In the genomic region with DNA sequence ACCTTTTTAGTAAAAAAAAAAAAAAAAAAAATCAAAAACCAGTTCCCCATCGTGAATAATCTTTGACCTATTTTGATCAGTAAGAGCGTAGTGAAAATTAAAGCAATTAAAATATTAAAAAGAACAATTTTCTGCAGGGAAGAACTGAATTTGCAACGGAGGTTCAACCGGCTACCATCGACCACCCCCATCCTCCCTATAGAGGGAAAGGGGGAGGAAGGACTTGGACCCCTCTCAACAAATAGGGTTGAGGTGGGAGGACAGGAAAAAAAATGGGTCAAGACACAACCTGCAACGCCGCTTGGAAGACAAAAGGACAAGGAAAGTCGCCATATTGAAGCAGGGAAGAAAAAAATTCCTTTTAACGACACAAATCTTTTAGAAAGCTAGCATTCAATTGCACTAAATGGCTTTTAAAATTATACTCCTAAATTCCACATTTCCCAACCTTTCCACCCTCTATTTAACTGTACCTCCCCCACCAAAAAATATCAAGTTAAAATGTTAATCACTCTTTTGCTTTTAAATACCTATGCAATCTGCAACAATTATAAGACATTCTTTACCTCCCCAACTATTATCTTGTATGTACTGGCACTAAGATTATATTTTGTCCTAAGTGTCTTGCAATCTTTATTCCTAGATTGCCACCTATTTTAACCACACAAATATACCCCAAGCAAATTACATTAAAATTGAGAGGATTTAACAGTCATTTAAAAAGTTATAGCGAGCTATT, we compare ENCODE assay signal across 1 cellular context.
A peak's percentile ranks its signal among the peaks of the same experiment; 100 is the strongest.
TF ChIP-seq lines count a peak whose summit lies in the region.

No MANE protein-coding gene starts in this region.

TF ChIP-seq in HepG2, 621 proteins besides CTCF, POLR2A, EP300 and RAD21 (continued from another document and continues in another):
- TF ChIP-seq ZNF407 (CRISPR knock-in tag; IDR thresholded peaks at IDR 0.05; ENCODE audit: not compliant biosample characterization) (no peak), ZNF317 (CRISPR knock-in tag; IDR thresholded peaks at IDR 0.05) (peak; percentile 6; the same call in 1 of the 2 replicates), NR2F6 (IDR thresholded peaks at IDR 0.05) (0 out of 2 replicates have a peak, but pooled peaks have one; percentile 9), NR2F6 (CRISPR knock-in tag; IDR thresholded peaks at IDR 0.05) (no peak), ZBTB3 (CRISPR knock-in tag; IDR thresholded peaks at IDR 0.05; ENCODE audit: borderline replicate concordance, low read depth) (no peak), ATAD3A (CRISPR knock-in tag; IDR thresholded peaks at IDR 0.05) (no peak), ZNF510 (CRISPR knock-in tag; IDR thresholded peaks at IDR 0.05; ENCODE audit: low read depth) (no peak), ZNF616 (CRISPR knock-in tag; IDR thresholded peaks at IDR 0.05; ENCODE audit: low read depth) (no peak), ASH2L (IDR thresholded peaks at IDR 0.05; ENCODE audit: insufficient read length, low read depth, low read length) (peak; percentile 4), THRA (CRISPR knock-in tag; IDR thresholded peaks at IDR 0.05; ENCODE audit: borderline replicate concordance) (peak; percentile 24; the same call in 1 of the 2 replicates), TBL1XR1 (IDR thresholded peaks at IDR 0.05; ENCODE audit: borderline replicate concordance, low read length, partially characterized antibody) (peak; percentile 35), MIXL1 (CRISPR knock-in tag; IDR thresholded peaks at IDR 0.05) (no peak), PTBP1 (IDR thresholded peaks at IDR 0.05; ENCODE audit: low read depth, low read length, poor library complexity, severe bottlenecking) (no peak), GLI4 (CRISPR knock-in tag; IDR thresholded peaks at IDR 0.05; ENCODE audit: borderline replicate concordance) (no peak), FOSL1 (CRISPR knock-in tag; IDR thresholded peaks at IDR 0.05; ENCODE audit: borderline replicate concordance) (no peak), MNT (IDR thresholded peaks at IDR 0.05) (no peak), CENPT (CRISPR knock-in tag; IDR thresholded peaks at IDR 0.05; ENCODE audit: low read depth) (no peak), ZBTB8A (CRISPR knock-in tag; IDR thresholded peaks at IDR 0.05; ENCODE audit: borderline replicate concordance, low read depth) (no peak), ZNF597 (CRISPR knock-in tag; IDR thresholded peaks at IDR 0.05) (no peak), FOXA3 (CRISPR knock-in tag; IDR thresholded peaks at IDR 0.05) (peak; percentile 3; the same call in 1 of the 2 replicates), SATB2 (CRISPR knock-in tag; IDR thresholded peaks at IDR 0.05) (no peak), NFE2L2 (IDR thresholded peaks at IDR 0.05; ENCODE audit: low read length) (no peak), ZFY (CRISPR knock-in tag; IDR thresholded peaks at IDR 0.05) (peak; percentile 12; the same call in 1 of the 2 replicates), FOXJ3 (CRISPR knock-in tag; IDR thresholded peaks at IDR 0.05; ENCODE audit: borderline replicate concordance) (no peak), KAT8 (CRISPR knock-in tag; IDR thresholded peaks at IDR 0.05) (peak; percentile 64), NR3C1 (CRISPR knock-in tag; IDR thresholded peaks at IDR 0.05) (no peak), HNRNPUL1 (IDR thresholded peaks at IDR 0.05; ENCODE audit: low read depth, low read length) (0 out of 2 replicates have a peak, but pooled peaks have one; percentile 54), ZUFSP (CRISPR knock-in tag; IDR thresholded peaks at IDR 0.05; ENCODE audit: borderline replicate concordance) (no peak), ZNF121 (CRISPR knock-in tag; IDR thresholded peaks at IDR 0.05) (no peak), TFDP1 (CRISPR knock-in tag; IDR thresholded peaks at IDR 0.05; ENCODE audit: borderline replicate concordance) (peak; percentile 10; the same call in 1 of the 2 replicates)
- TF ChIP-seq, protein P1, sequence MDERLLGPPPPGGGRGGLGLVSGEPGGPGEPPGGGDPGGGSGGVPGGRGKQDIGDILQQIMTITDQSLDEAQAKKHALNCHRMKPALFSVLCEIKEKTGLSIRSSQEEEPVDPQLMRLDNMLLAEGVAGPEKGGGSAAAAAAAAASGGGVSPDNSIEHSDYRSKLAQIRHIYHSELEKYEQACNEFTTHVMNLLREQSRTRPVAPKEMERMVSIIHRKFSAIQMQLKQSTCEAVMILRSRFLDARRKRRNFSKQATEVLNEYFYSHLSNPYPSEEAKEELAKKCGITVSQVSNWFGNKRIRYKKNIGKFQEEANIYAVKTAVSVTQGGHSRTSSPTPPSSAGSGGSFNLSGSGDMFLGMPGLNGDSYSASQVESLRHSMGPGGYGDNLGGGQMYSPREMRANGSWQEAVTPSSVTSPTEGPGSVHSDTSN (CRISPR knock-in tag; IDR thresholded peaks at IDR 0.05) = no peak
- TF ChIP-seq, protein P2, sequence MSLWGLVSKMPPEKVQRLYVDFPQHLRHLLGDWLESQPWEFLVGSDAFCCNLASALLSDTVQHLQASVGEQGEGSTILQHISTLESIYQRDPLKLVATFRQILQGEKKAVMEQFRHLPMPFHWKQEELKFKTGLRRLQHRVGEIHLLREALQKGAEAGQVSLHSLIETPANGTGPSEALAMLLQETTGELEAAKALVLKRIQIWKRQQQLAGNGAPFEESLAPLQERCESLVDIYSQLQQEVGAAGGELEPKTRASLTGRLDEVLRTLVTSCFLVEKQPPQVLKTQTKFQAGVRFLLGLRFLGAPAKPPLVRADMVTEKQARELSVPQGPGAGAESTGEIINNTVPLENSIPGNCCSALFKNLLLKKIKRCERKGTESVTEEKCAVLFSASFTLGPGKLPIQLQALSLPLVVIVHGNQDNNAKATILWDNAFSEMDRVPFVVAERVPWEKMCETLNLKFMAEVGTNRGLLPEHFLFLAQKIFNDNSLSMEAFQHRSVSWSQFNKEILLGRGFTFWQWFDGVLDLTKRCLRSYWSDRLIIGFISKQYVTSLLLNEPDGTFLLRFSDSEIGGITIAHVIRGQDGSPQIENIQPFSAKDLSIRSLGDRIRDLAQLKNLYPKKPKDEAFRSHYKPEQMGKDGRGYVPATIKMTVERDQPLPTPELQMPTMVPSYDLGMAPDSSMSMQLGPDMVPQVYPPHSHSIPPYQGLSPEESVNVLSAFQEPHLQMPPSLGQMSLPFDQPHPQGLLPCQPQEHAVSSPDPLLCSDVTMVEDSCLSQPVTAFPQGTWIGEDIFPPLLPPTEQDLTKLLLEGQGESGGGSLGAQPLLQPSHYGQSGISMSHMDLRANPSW (CRISPR knock-in tag; IDR thresholded peaks at IDR 0.05; ENCODE audit: borderline replicate concordance) = no peak; the same call in 1 of the 2 replicates
- TF ChIP-seq, protein P3, sequence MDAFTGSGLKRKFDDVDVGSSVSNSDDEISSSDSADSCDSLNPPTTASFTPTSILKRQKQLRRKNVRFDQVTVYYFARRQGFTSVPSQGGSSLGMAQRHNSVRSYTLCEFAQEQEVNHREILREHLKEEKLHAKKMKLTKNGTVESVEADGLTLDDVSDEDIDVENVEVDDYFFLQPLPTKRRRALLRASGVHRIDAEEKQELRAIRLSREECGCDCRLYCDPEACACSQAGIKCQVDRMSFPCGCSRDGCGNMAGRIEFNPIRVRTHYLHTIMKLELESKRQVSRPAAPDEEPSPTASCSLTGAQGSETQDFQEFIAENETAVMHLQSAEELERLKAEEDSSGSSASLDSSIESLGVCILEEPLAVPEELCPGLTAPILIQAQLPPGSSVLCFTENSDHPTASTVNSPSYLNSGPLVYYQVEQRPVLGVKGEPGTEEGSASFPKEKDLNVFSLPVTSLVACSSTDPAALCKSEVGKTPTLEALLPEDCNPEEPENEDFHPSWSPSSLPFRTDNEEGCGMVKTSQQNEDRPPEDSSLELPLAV (CRISPR knock-in tag; conservative IDR thresholded peaks at IDR 0.05; ENCODE audit: low read depth) = no peak
